ENCODE assay signal across 29 cellular contexts in the genomic region with DNA sequence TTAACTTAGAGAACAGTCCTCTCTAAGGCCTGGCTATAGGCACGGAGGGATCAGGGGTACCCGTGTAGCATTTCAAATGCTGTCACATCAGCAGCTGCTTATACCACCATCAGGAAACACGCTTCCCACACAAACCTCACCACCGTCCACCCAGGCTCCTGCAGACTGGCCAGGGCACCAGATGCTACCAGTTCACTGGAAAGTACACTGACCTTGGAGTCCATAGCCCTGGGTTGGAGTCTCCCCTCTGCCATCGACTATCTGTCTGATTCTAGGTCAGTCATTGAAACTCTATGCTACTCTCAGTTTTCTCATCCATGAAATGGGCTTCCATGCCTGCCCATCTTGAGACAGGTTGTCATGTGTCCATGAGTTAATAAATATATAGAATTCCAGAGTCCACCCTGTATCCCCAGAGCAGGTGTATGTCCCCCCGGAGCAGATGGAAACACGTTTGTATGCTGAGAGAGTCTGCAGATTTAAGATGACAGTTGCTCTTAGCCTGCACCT.
DNase-seq lines count a peak whose midpoint lies in the region; ATAC-seq, FAIRE-seq and TF ChIP-seq lines count a peak whose summit lies in the region.
"Had no signal": no experiment of that assay in that cellular context is flagged by ENCODE, and none has a peak within 500 bp of the region (broad histone marks: within the 10 kb centered on the region; RNA-seq: fewer than 3 reads in every experiment).

No MANE protein-coding gene starts in this region.

- peaks cover 0 to 6% (median 0%) of the 10 kb centered on the region in 11 experiments; a peak in 4 of 22 replicates for H3K9me3 ChIP-seq in BLaER1 treated with 17β-estradiol and CSF1 and Interleukin-3, amounts not matched to agents 10 nM and 100 nM (replicated peaks in 1 of 11)
- H3K9me3 ChIP-seq in K562 (replicated peaks; ENCODE audit: control insufficient read depth, insufficient read depth, low read depth, low read length) (0 out of 2 replicates have a peak, but pooled peaks cover 3% of the 10 kb centered on the region), HepG2 (ENCODE audit: low read length) (peaks cover 4% of the 10 kb centered on the region; the same call in 1 of the 2 replicates), sigmoid colon (no peaks in the 10 kb centered on the region)
- H3K9me3 ChIP-seq: Caco-2, Peyer's patch, SK-N-SH had no signal

- no peak overlapping the region for H3K4me3 ChIP-seq in BLaER1 treated with 17β-estradiol and CSF1 and Interleukin-3, amounts not matched to agents 10 nM and 100 nM
- H3K4me3 ChIP-seq in K562, result no peak overlapping the region
- no peak overlapping the region for H3K4me3 ChIP-seq in HepG2 (replicated peaks in 1 of 3; ENCODE audit: insufficient read depth in 1 of 3, low read depth in 2 of 3, low read length in 3 of 3)
- H3K4me3 ChIP-seq in sigmoid colon, result no peak overlapping the region
- H3K4me3 ChIP-seq: Peyer's patch had no signal

- TF ChIP-seq EP300 in K562 (IDR thresholded peaks at IDR 0.05; ENCODE audit: low read length) (no peak), HepG2 (IDR thresholded peaks at IDR 0.05; ENCODE audit: low read depth in 2 of 2, low read length in 2 of 2) (no peak), HepG2 (CRISPR knock-in tag; IDR thresholded peaks at IDR 0.05; ENCODE audit: borderline replicate concordance) (no peak), sigmoid colon (IDR thresholded peaks at IDR 0.05) (no peak)

- H3K27me3 ChIP-seq in BLaER1 treated with 17β-estradiol and CSF1 and Interleukin-3, amounts not matched to agents 10 nM and 100 nM, result peaks cover 0 to 24% (median 12%) of the 10 kb centered on the region in 11 experiments; a peak in 17 of 22 replicates
- H3K27me3 ChIP-seq in K562 (ENCODE audit: control insufficient read depth in 2 of 2, insufficient read depth in 2 of 2, low read length in 2 of 2), result peaks cover 27% of the 10 kb centered on the region in 2 experiments
- H3K27me3 ChIP-seq in HepG2 (ENCODE audit: control insufficient read depth in 1 of 2, insufficient read depth in 2 of 2, low read length in 2 of 2), result peaks cover 3 to 22% of the 10 kb centered on the region in 2 experiments; a peak in 3 of 5 replicates
- H3K27me3 ChIP-seq in sigmoid colon, result no peaks in the 10 kb centered on the region
- H3K27me3 ChIP-seq: Peyer's patch had no signal

- no peak for FAIRE-seq in K562 (lab: Jason Lieb, UNC)
- no peak for FAIRE-seq in HepG2 (lab: Jason Lieb, UNC)
- FAIRE-seq: A204.1, GM12891 had no signal

- H3K9ac ChIP-seq in BLaER1 treated with 17β-estradiol and CSF1 and Interleukin-3, amounts not matched to agents 10 nM and 100 nM, result no peak overlapping the region
- H3K9ac ChIP-seq in K562 (ENCODE audit: insufficient read depth in 1 of 2, low read depth in 2 of 2, low read length in 2 of 2), result no peak overlapping the region
- no peak overlapping the region for H3K9ac ChIP-seq in HepG2 (ENCODE audit: insufficient read depth, low read depth, low read length)
- H3K9ac ChIP-seq: SK-N-SH had no signal

- peaks cover 52 to 69% (median 58%) of the 10 kb centered on the region in 10 experiments for H3K4me1 ChIP-seq in BLaER1 treated with 17β-estradiol and CSF1 and Interleukin-3, amounts not matched to agents 10 nM and 100 nM
- H3K4me1 ChIP-seq in K562 (replicated peaks in 1 of 2; ENCODE audit: control insufficient read depth in 2 of 2, insufficient read depth in 2 of 2, low read length in 2 of 2), result peaks cover 0 to 11% of the 10 kb centered on the region in 2 experiments; a peak in 3 of 5 replicates
- H3K4me1 ChIP-seq in HepG2 (ENCODE audit: insufficient read depth, low read length), result peaks cover 16% of the 10 kb centered on the region
- H3K4me1 ChIP-seq in sigmoid colon, result peaks cover 0 to 31% (median 21%) of the 10 kb centered on the region in 4 donors
- H3K4me1 ChIP-seq: Peyer's patch had no signal

- WGBS in K562 (ENCODE audit: insufficient coverage, low coverage, missing lambda C conversion rate), result 12% methylated on average over 7 of the region's 7 CpGs
- 61% methylated on average over 7 of the region's 7 CpGs for WGBS in HepG2 (ENCODE audit: low lambda C conversion rate)
- WGBS in sigmoid colon, 2 donors, result 84 to 88% methylated on average over 7 of the region's 7 CpGs

- H3K27ac ChIP-seq in BLaER1 treated with 17β-estradiol and CSF1 and Interleukin-3, amounts not matched to agents 10 nM and 100 nM, result peak overlapping the region in 1 of 11 experiments; percentile 20; a peak in 2 of 22 replicates
- no peak overlapping the region for H3K27ac ChIP-seq in K562 (ENCODE audit: extremely low read depth, low read depth, low read length)
- H3K27ac ChIP-seq in HepG2 (ENCODE audit: extremely low read length, insufficient read depth, low read length), result no peak overlapping the region
- H3K27ac ChIP-seq in sigmoid colon, result peak overlapping the region; percentile 71 to 83 (median 79)
- H3K27ac ChIP-seq: C4-2B had no signal

- H4K20me1 ChIP-seq in BLaER1 treated with 17β-estradiol and CSF1 and Interleukin-3, amounts not matched to agents 10 nM and 100 nM, result peaks cover 0 to 14% (median 0%) of the 10 kb centered on the region in 11 experiments; a peak in 5 of 22 replicates
- H4K20me1 ChIP-seq in K562 (replicated peaks; ENCODE audit: control insufficient read depth, insufficient read depth, low read length), result no peaks in the 10 kb centered on the region
- no peaks in the 10 kb centered on the region for H4K20me1 ChIP-seq in HepG2 (ENCODE audit: insufficient read depth, low read length)

- H2AFZ ChIP-seq in K562 (ENCODE audit: low read depth, low read length), result no peak overlapping the region
- H2AFZ ChIP-seq in HepG2 (ENCODE audit: low read length), result no peak overlapping the region

- H3K9me1 ChIP-seq in K562 (ENCODE audit: control insufficient read depth, insufficient read depth, low read length), result no peaks in the 10 kb centered on the region

- intact Hi-C loops in K562 (cut with micrococcal nuclease), result loop anchor here (5.0 kb wide), 1 partner anchor 33 kb away; no protein-coding TSS in a partner anchor
- intact Hi-C loops in HepG2 (cut with micrococcal nuclease; ENCODE audit: unreplicated experiment), result no loop called here
- intact Hi-C loops in sigmoid colon (cut with DNase I), result no loop called here

- peak overlapping the region; percentile 58 to 85 (median 78); a peak in 19 of 22 replicates for H3K4me2 ChIP-seq in BLaER1 treated with 17β-estradiol and CSF1 and Interleukin-3, amounts not matched to agents 10 nM and 100 nM
- H3K4me2 ChIP-seq in K562 (ENCODE audit: insufficient read depth, low read length) (no peak overlapping the region), HepG2 (ENCODE audit: low read depth, low read length) (no peak overlapping the region)
- H3K4me2 ChIP-seq: SK-N-SH had no signal

- POLR2A ChIA-PET in K562 (lab: Yijun Ruan, JAX) (no interaction called here), HepG2 (lab: Yijun Ruan, JAX) (no interaction called here)

- no TSS peak for BruUV-seq in K562 (replicated peaks; lab: Mats Ljungman, UMichigan)
- BruUV-seq in HepG2 (replicated peaks; lab: Mats Ljungman, UMichigan), result no TSS peak

- in situ Hi-C loops in K562 (cut with MboI) (no loop called here), HepG2 (cut with HindIII; ENCODE audit: extremely low pct_ligation_motif_present, low pct_unique_long_range_greater_than_20kb) (no loop called here)

- no peak for DNase-seq in K562 (ENCODE audit: extremely low read depth in 1 of 4, low spot score in 3 of 4)
- DNase-seq in HepG2 (ENCODE audit: low spot score), result no peak
- DNase-seq in sigmoid colon, result no peak
- no peak for DNase-seq in globus pallidus (ENCODE audit: low spot score)
- no peak for DNase-seq in NK-92 (lab: John Stamatoyannopoulos, UW; ENCODE audit: unreplicated experiment)
- no peak for DNase-seq in NCI-H345 treated with DMSO at 0.1 percent for 48 hours (lab: John Stamatoyannopoulos, UW; ENCODE audit: unreplicated experiment)
- no peak for DNase-seq in activated T-cell treated with anti-CD3 and anti-CD28 coated beads, Interleukin-2, amount 50 U/mL, for 48 hours
- DNase-seq: AML-193; Caco-2; CD8-positive, alpha-beta T cell; DMS 273 treated with DMSO at 0.1 percent for 48 hours; DMS79 treated with DMSO at 0.1 percent for 48 hours; GF-D8; GOT3; HCEC 1CT; NCI-H1092 treated with DMSO at 0.1 percent for 48 hours; NCI-H1436; NCI-H187 treated with DMSO at 0.1 percent for 48 hours; NCI-H2171 treated with DMSO at 0.1 percent for 48 hours; NCI-H446; NCI-H526; NCI-H82; Peyer's patch; SK-N-SH; SW 1271 had no signal

- TF ChIP-seq POLR2A in K562 (conservative IDR thresholded peaks at IDR 0.05) (no peak), HepG2 (IDR thresholded peaks at IDR 0.05; ENCODE audit: insufficient read depth in 1 of 2, low read depth in 2 of 2, low read length in 2 of 2) (no peak), sigmoid colon (IDR thresholded peaks at IDR 0.05) (no peak)

- no peak for TF ChIP-seq CTCF in K562 (IDR thresholded peaks at IDR 0.05 in 2 of 3, conservative IDR thresholded peaks at IDR 0.05 in 1 of 3; ENCODE audit: insufficient read depth in 2 of 3, low read depth in 1 of 3, low read length in 3 of 3)
- no peak for TF ChIP-seq CTCF in HepG2 (CRISPR knock-in tag; IDR thresholded peaks at IDR 0.05)
- TF ChIP-seq CTCF in sigmoid colon (IDR thresholded peaks at IDR 0.05), result no peak

- ATAC-seq in K562 (no peak), HepG2 (no peak)
- ATAC-seq: CD8-positive, alpha-beta T cell had no signal

- no peaks in the 10 kb centered on the region for H3K79me2 ChIP-seq in K562 (ENCODE audit: control insufficient read depth, insufficient read depth, low read length)
- H3K79me2 ChIP-seq in HepG2 (ENCODE audit: insufficient read depth, low read length), result no peaks in the 10 kb centered on the region

- no peak for TF ChIP-seq RAD21 in K562 (CRISPR knock-in tag; conservative IDR thresholded peaks at IDR 0.05 in 1 of 2, IDR thresholded peaks at IDR 0.05 in 1 of 2)
- TF ChIP-seq RAD21 in HepG2 (CRISPR knock-in tag; IDR thresholded peaks at IDR 0.05), result no peak

- CTCF ChIA-PET in K562 (lab: Yijun Ruan, JAX; ENCODE audit: low intra/inter-chr PET ratio), result no interaction called here
- CTCF ChIA-PET in HepG2 (lab: Yijun Ruan, JAX; ENCODE audit: low intra/inter-chr PET ratio, low total read pairs), result no interaction called here

- no peaks in the 10 kb centered on the region for H3K36me3 ChIP-seq in BLaER1 treated with 17β-estradiol and CSF1 and Interleukin-3, amounts not matched to agents 10 nM and 100 nM
- H3K36me3 ChIP-seq in K562 (ENCODE audit: control insufficient read depth, insufficient read depth, low read length) (no peaks in the 10 kb centered on the region), HepG2 (replicated peaks in 1 of 2; ENCODE audit: control insufficient read depth in 1 of 2, insufficient read depth in 2 of 2, low read length in 2 of 2) (no peaks in the 10 kb centered on the region), sigmoid colon (no peaks in the 10 kb centered on the region)
- H3K36me3 ChIP-seq: Peyer's patch had no signal

TF ChIP-seq in K562, 482 proteins besides CTCF, POLR2A, EP300 and RAD21 (continues in another document):
- TF ChIP-seq SP2 (IDR thresholded peaks at IDR 0.05; ENCODE audit: extremely low read depth, low read depth, low read length, poor library complexity, severe bottlenecking), result no peak

Comparison
In these comparisons a context has a peak if more than half of its experiments do, and no peak if none do; other contexts are left out.
1. H3K27ac ChIP-seq: peak in sigmoid colon (4 of 4); none in K562 (single experiment) and HepG2 (single experiment).
2. H3K4me2 ChIP-seq: peak in BLaER1 treated with 17β-estradiol and CSF1 and Interleukin-3, amounts not matched to agents 10 nM and 100 nM (11 of 11); none in K562 (single experiment) and HepG2 (single experiment).